In the genomic region with DNA sequence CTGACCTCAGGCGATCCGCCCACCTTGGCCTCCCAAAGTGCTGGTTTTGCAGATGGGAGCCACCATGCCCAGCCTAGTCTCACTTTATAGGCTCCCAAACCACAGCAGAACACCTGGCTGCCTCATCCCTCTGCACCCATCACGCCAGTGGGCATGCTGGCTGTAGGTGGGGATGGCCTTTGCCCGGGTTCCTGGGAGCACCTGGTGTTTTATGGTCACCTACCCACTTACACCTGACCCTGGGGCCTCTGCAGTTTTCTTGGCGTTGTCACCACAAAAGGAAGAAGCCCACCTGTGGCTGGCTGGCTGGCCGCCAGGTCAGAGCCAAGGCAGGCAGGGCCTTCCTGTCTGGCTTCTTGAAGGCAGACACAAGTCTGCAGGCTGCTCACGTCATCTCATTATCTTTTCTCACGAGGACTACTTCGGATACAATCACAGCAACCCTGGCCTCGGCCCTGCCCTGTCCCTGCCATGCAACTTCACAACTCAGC, we compare ENCODE assay signal across 13 cellular contexts. TPM values are rescaled to one million over a fixed set of nuclear protein-coding genes. Genes with fewer than 3 reads are reported as not detected.
DNase-seq lines count a peak whose midpoint lies in the region; ATAC-seq and TF ChIP-seq lines count a peak whose summit lies in the region.
"Had no signal": no experiment of that assay in that cellular context is flagged by ENCODE, and none has a peak within 500 bp of the region (broad histone marks: within the 10 kb centered on the region; RNA-seq: fewer than 3 reads in every experiment).

No MANE protein-coding gene starts in this region.

- H3K4me1 ChIP-seq in DND-41 (ENCODE audit: insufficient read depth, low read length) (peaks cover 4% of the 10 kb centered on the region), Peyer's patch (peaks cover 0 to 5% (median 0%) of the 10 kb centered on the region in 4 donors)

- peaks cover 4% of the 10 kb centered on the region for H3K27me3 Mint-ChIP-seq in endothelial cell (ENCODE audit: unreplicated experiment)

- no peak for TF ChIP-seq POLR2A in Peyer's patch (IDR thresholded peaks at IDR 0.05)

- H4K20me1 ChIP-seq in DND-41 (ENCODE audit: insufficient read depth, low read length): peaks cover 35% of the 10 kb centered on the region

- no peak overlapping the region for H3K4me2 ChIP-seq in DND-41 (ENCODE audit: insufficient read depth, low read length)

- peak overlapping the region; percentile 38 for H3K4me3 Mint-ChIP-seq in endothelial cell (ENCODE audit: unreplicated experiment)

- H3K79me2 ChIP-seq in DND-41 (ENCODE audit: insufficient read depth, low read length): peaks cover 9% of the 10 kb centered on the region

- ATAC-seq in DND-41 (ENCODE audit: insufficient read depth, low read depth) (no peak), GM18520 (IDR thresholded peaks at IDR 0.05; ENCODE audit: unreplicated experiment) (no peak)

- H3K27ac Mint-ChIP-seq in endothelial cell (ENCODE audit: unreplicated experiment): peak overlapping the region; percentile 67

- no peak for TF ChIP-seq CTCF in 22Rv1 (IDR thresholded peaks at IDR 0.05)
- TF ChIP-seq CTCF in DND-41 (IDR thresholded peaks at IDR 0.05; ENCODE audit: borderline replicate concordance, extremely low read depth, low read length, poor library complexity, severe bottlenecking): no peak
- no peak for TF ChIP-seq CTCF in Peyer's patch (IDR thresholded peaks at IDR 0.05)
- TF ChIP-seq CTCF in endothelial cell (IDR thresholded peaks at IDR 0.05; ENCODE audit: unreplicated experiment): no peak

- no peaks in the 10 kb centered on the region for H3K9me3 Mint-ChIP-seq in endothelial cell (ENCODE audit: unreplicated experiment)

- H3K4me3 ChIP-seq in DND-41 (ENCODE audit: low read depth in 1 of 2, low read length in 2 of 2) (no peak overlapping the region), Peyer's patch (no peak overlapping the region)

- H3K9me3 ChIP-seq in DND-41 (ENCODE audit: insufficient read depth, low read length, severe bottlenecking) (no peaks in the 10 kb centered on the region), Peyer's patch (no peaks in the 10 kb centered on the region)

- peaks cover 12% of the 10 kb centered on the region for H3K36me3 Mint-ChIP-seq in endothelial cell (ENCODE audit: low read depth, unreplicated experiment)

- no peak overlapping the region for H3K9ac ChIP-seq in DND-41 (ENCODE audit: low read depth, low read length)

- peaks cover 43% of the 10 kb centered on the region for H3K36me3 ChIP-seq in DND-41 (ENCODE audit: insufficient read depth, low read length)
- peaks cover 0 to 38% (median 0%) of the 10 kb centered on the region in 3 donors for H3K36me3 ChIP-seq in Peyer's patch

- H3K27ac ChIP-seq in 22Rv1 (peak overlapping the region; percentile 15), DND-41 (ENCODE audit: low read length) (no peak overlapping the region), Peyer's patch (no peak overlapping the region)
- H3K27ac ChIP-seq: epithelial cell of prostate had no signal

- peaks cover 5% of the 10 kb centered on the region for H3K4me1 Mint-ChIP-seq in endothelial cell (ENCODE audit: unreplicated experiment)

- peak; percentile 42 for DNase-seq in DND-41
- DNase-seq in Peyer's patch: peak in 2 of 3 donors; percentile 50 to 59
- no peak for DNase-seq in endothelial cell (ENCODE audit: low spot score)
- DNase-seq in medulla oblongata (ENCODE audit: extremely low spot score): no peak
- no peak for DNase-seq in SK-N-DZ (ENCODE audit: low spot score)
- DNase-seq: activated gamma-delta T cell; NCI-H1436 treated with DMSO at 0.1 percent for 48 hours; NCI-H446; stimulated activated CD4-positive, alpha-beta T cell treated with anti-CD3 and anti-CD28 coated beads, Interleukin-2, amount 100 ng/mL, for 48 hours had no signal

- no peaks in the 10 kb centered on the region for H3K27me3 ChIP-seq in DND-41 (ENCODE audit: insufficient read depth, low read length, poor library complexity)
- no peaks in the 10 kb centered on the region for H3K27me3 ChIP-seq in Peyer's patch

- no peak overlapping the region for H2AFZ ChIP-seq in DND-41 (ENCODE audit: low read depth, low read length)

RNA-seq across cellular contexts. Expression of gene RRP7A, which starts 8.2 kb away (rescaled TPM):
- total RNA-seq in Peyer's patch (10 to 100 TPM; 21.7 to 33.0 (median 27.3) TPM), endothelial cell (ENCODE audit: unreplicated experiment) (47.9 TPM)
- 37.1 and 38.1 TPM in 2 replicates for polyA plus RNA-seq in SK-N-DZ (2014; cell fraction: cytosol; rRNA removed)
- polyA plus RNA-seq in SK-N-DZ (2014; cell fraction: nucleus; rRNA removed): 17.5 and 22.6 TPM in 2 replicates

RNA-seq across cellular contexts. Expression of gene SERHL2, which starts 42.3 kb away (rescaled TPM):
- total RNA-seq in Peyer's patch: 10 to 100 TPM in 1 of 4 donors, 1 to 10 TPM in 2, not detected in 1; 1.7 to 11.6 (median 3.2) TPM
- total RNA-seq in endothelial cell (ENCODE audit: unreplicated experiment): 0.69 TPM
- polyA plus RNA-seq in SK-N-DZ (2014; cell fraction: cytosol; rRNA removed): 2.5 TPM in 1 of 2 replicates, not detected in the other
- 0.70 and 1.4 TPM in 2 replicates for polyA plus RNA-seq in SK-N-DZ (2014; cell fraction: nucleus; rRNA removed)
- total RNA-seq: H1 had no signal

Comparison
In these comparisons a context has a peak if more than half of its experiments do, and no peak if none do; other contexts are left out.
1. DNase-seq: peak in DND-41 (single experiment) and Peyer's patch (2 of 3); none in endothelial cell (single experiment), medulla oblongata (single experiment) and SK-N-DZ (single experiment).